Comparison of ENCODE assay signal across 18 cellular contexts in genomic region chr9:3246231-3246630, GRCh38.
"Had no signal": no experiment of that assay in that cellular context is flagged by ENCODE, and none has a peak within 500 bp of the region (broad histone marks: within the 10 kb centered on the region; RNA-seq: fewer than 3 reads in every experiment).

No MANE protein-coding gene starts in this region.

- DNase-seq: dorsolateral prefrontal cortex; effector CD8-positive, alpha-beta T cell; foreskin melanocyte; heart left ventricle; hippocampal formation; mesendoderm; naive B cell; psoas muscle; retina; right lobe of liver; stimulated activated CD4-positive, alpha-beta T cell treated with anti-CD3 and anti-CD28 coated beads, Interleukin-4, amount 100 ng/mL, for 1 hour; stimulated activated CD8-positive, alpha-beta memory T cell treated with anti-CD3 and anti-CD28 coated beads, Interleukin-4, amount 100 ng/mL, for 48 hours; stimulated activated naive CD8-positive, alpha-beta T cell treated with anti-CD3 and anti-CD28 coated beads, Interleukin-15, Interleukin-2, amounts not matched to agents 100 U/mL and 50 U/mL, for 24 hours; thyroid gland had no signal

- H3K27ac Mint-ChIP-seq: naive B cell; nephron; stimulated activated effector memory CD8-positive, alpha-beta T cell treated with anti-CD3 and anti-CD28 coated beads, Interleukin-12 subunit alpha, Interleukin-12 subunit beta, amount 100 ng/mL, for 72 hours; type B pancreatic cell had no signal

- H3K4me3 Mint-ChIP-seq: naive B cell; nephron; stimulated activated effector memory CD8-positive, alpha-beta T cell treated with anti-CD3 and anti-CD28 coated beads, Interleukin-12 subunit alpha, Interleukin-12 subunit beta, amount 100 ng/mL, for 72 hours; type B pancreatic cell had no signal

- H3K9me3 Mint-ChIP-seq: naive B cell; nephron; stimulated activated effector memory CD8-positive, alpha-beta T cell treated with anti-CD3 and anti-CD28 coated beads, Interleukin-12 subunit alpha, Interleukin-12 subunit beta, amount 100 ng/mL, for 72 hours; type B pancreatic cell had no signal

- ATAC-seq: heart left ventricle; psoas muscle; right lobe of liver; stimulated activated effector memory CD8-positive, alpha-beta T cell treated with anti-CD3 and anti-CD28 coated beads, Interleukin-12 subunit alpha, Interleukin-12 subunit beta, amount 100 ng/mL, for 72 hours; stimulated activated naive CD8-positive, alpha-beta T cell treated with anti-CD3 and anti-CD28 coated beads, Interleukin-15, Interleukin-2, amounts not matched to agents 100 U/mL and 50 U/mL, for 24 hours had no signal

- FAIRE-seq: urothelium cell line had no signal

- H3K27me3 Mint-ChIP-seq: naive B cell, type B pancreatic cell had no signal

- H3K4me1 Mint-ChIP-seq: stimulated activated effector memory CD8-positive, alpha-beta T cell treated with anti-CD3 and anti-CD28 coated beads, Interleukin-12 subunit alpha, Interleukin-12 subunit beta, amount 100 ng/mL, for 72 hours had no signal
